20 cellular contexts compared by ENCODE assay signal in genomic region chr7:47746468-47746867, GRCh38.
"Had no signal": no experiment of that assay in that cellular context is flagged by ENCODE, and none has a peak within 500 bp of the region (broad histone marks: within the 10 kb centered on the region; RNA-seq: fewer than 3 reads in every experiment).

No MANE protein-coding gene starts in this region.

- H3K4me3 ChIP-seq: heart left ventricle, sigmoid colon, skin epidermis, suprapubic skin, thyroid gland, upper lobe of right lung had no signal

- H3K4me3 Mint-ChIP-seq: central memory CD8-positive, alpha-beta T cell; nephron progenitor cell had no signal

- H3K27me3 ChIP-seq: heart left ventricle, sigmoid colon, thyroid gland, upper lobe of right lung had no signal

- H3K27ac Mint-ChIP-seq: nephron progenitor cell had no signal

- H3K9me3 ChIP-seq: heart left ventricle, neutrophil, sigmoid colon, suprapubic skin, thyroid gland, upper lobe of right lung had no signal

- H3K9me3 Mint-ChIP-seq: central memory CD8-positive, alpha-beta T cell had no signal

- H3K36me3 ChIP-seq: heart left ventricle, neutrophil, sigmoid colon, suprapubic skin, thyroid gland, upper lobe of right lung had no signal

- DNase-seq: effector memory CD4-positive, alpha-beta T cell; heart left ventricle; hippocampal formation; kidney glomerular epithelial cell; midbrain; nephron progenitor cell; posterior cingulate gyrus; sigmoid colon; stimulated activated CD4-positive, alpha-beta T cell treated with anti-CD3 and anti-CD28 coated beads, Interleukin-12 subunit alpha, Interleukin-12 subunit beta, amount 100 ng/mL, for 4 hours; stimulated activated CD4-positive, alpha-beta T cell treated with anti-CD3 and anti-CD28 coated beads, Interleukin-2, amount 100 ng/mL, for 48 hours; stimulated activated naive CD8-positive, alpha-beta T cell treated with anti-CD3 and anti-CD28 coated beads, Interleukin-15, Interleukin-2, amounts not matched to agents 100 U/mL and 50 U/mL, for 24 hours; thyroid gland; upper lobe of right lung had no signal

- FAIRE-seq: endometrium, frontal cortex had no signal

- ATAC-seq: esophagus mucosa; heart left ventricle; stimulated activated naive CD8-positive, alpha-beta T cell treated with anti-CD3 and anti-CD28 coated beads, Interleukin-15, Interleukin-2, amounts not matched to agents 100 U/mL and 50 U/mL, for 24 hours; upper lobe of right lung had no signal

- H3K27ac ChIP-seq: heart left ventricle, neutrophil, sigmoid colon, skin epidermis, suprapubic skin, thyroid gland, upper lobe of right lung had no signal

- H3K4me1 Mint-ChIP-seq: central memory CD8-positive, alpha-beta T cell had no signal

- H3K4me1 ChIP-seq: sigmoid colon, suprapubic skin, upper lobe of right lung had no signal
